8 cellular contexts compared by ENCODE assay signal in genomic region chr17:63827002-63827800, GRCh38. TPM values are rescaled to one million over a fixed set of nuclear protein-coding genes. Genes with fewer than 3 reads are reported as not detected.
DNase-seq lines count a peak whose midpoint lies in the region; ATAC-seq and TF ChIP-seq lines count a peak whose summit lies in the region.

Gene FTSJ3 (minus strand): TSS chr17:63827663. CDS start chr17:63826902, 761 bp downstream.
Gene PSMC5 (plus strand): TSS chr17:63827431. CDS start chr17:63827491, 60 bp downstream.

- H3K27me3 ChIP-seq in adipocyte (replicated peaks; ENCODE audit: control insufficient read depth, insufficient read depth, low read length) (no peaks in the 10 kb centered on the region), heart left ventricle (no peaks in the 10 kb centered on the region)

- H3K4me1 ChIP-seq in adipocyte (ENCODE audit: control insufficient read depth, insufficient read depth, low read length) (peaks cover 25% of the 10 kb centered on the region), heart left ventricle (peaks cover 2 to 39% (median 25%) of the 10 kb centered on the region in 12 donors)

- peaks cover 37% of the 10 kb centered on the region for H3K4me1 Mint-ChIP-seq in type B pancreatic cell (ENCODE audit: unreplicated experiment)

- no peaks in the 10 kb centered on the region for H3K9me3 Mint-ChIP-seq in type B pancreatic cell

- peak within 1 kb of the TSS; percentile 96 for H3K4me3 Mint-ChIP-seq in type B pancreatic cell

- peak within 1 kb of the TSS; percentile 70 for H3K4me3 ChIP-seq in GM12875 (ENCODE audit: low read depth, low read length)
- H3K4me3 ChIP-seq in adipocyte (ENCODE audit: low read length), result peak within 1 kb of the TSS; percentile 96
- peak within 1 kb of the TSS; percentile 63 to 96 (median 86) for H3K4me3 ChIP-seq in heart left ventricle

- H3K27ac ChIP-seq in heart left ventricle, result peak within 1 kb of the TSS; percentile 90 to 98 (median 96)

- ATAC-seq in HG02798 (IDR thresholded peaks at IDR 0.05; ENCODE audit: poor library complexity, unreplicated experiment) (peak; percentile 90), heart left ventricle (peak; percentile 93 to 97 (median 94))

- WGBS in heart left ventricle, 4 donors, result 1% methylated on average over 57 to 58 of the region's 58 CpGs

- DNase-seq in NCI-H1417 treated with DMSO at 0.1 percent for 48 hours (lab: John Stamatoyannopoulos, UW) (peak; percentile 84), SW480 (ENCODE audit: low spot score) (peak; percentile 95), adipocyte (ENCODE audit: low read depth) (peak; percentile 98), heart left ventricle (peak; percentile 96 to 98 (median 97)), pons (ENCODE audit: low spot score) (peak; percentile 98), type B pancreatic cell (ENCODE audit: extremely low spot score, unreplicated experiment) (peak; percentile 92)

- H3K36me3 ChIP-seq in adipocyte (ENCODE audit: control insufficient read depth, insufficient read depth, low read length, severe bottlenecking) (peaks cover 71% of the 10 kb centered on the region), heart left ventricle (peaks cover 0 to 76% (median 68%) of the 10 kb centered on the region in 9 donors)

- H3K36me3 Mint-ChIP-seq in type B pancreatic cell, result peaks cover 42% of the 10 kb centered on the region

- H3K27me3 Mint-ChIP-seq in type B pancreatic cell, result no peaks in the 10 kb centered on the region

- TF ChIP-seq POLR2A in heart left ventricle (IDR thresholded peaks at IDR 0.05), result peak in 1 of 2 donors; percentile 85

- no peaks in the 10 kb centered on the region for H3K9me3 ChIP-seq in adipocyte (ENCODE audit: control insufficient read depth, low read length)
- no peaks in the 10 kb centered on the region for H3K9me3 ChIP-seq in heart left ventricle

- TF ChIP-seq CTCF in GM12875 (IDR thresholded peaks at IDR 0.05; ENCODE audit: borderline replicate concordance, insufficient read depth, low read depth, low read length) (peak; percentile 84), heart left ventricle (IDR thresholded peaks at IDR 0.05) (peak in 10 of 12 donors; percentile 5 to 68 (median 44)), type B pancreatic cell (conservative IDR thresholded peaks at IDR 0.05) (peak; percentile 73)

- peak within 1 kb of the TSS; percentile 100 for H3K27ac Mint-ChIP-seq in type B pancreatic cell

- H3K9ac ChIP-seq in adipocyte (ENCODE audit: low read length), result peak within 1 kb of the TSS; percentile 98

- intact Hi-C loops in heart left ventricle (cut with DNase I), result loop anchor here in 6 of 10 donors (1.0 to 10.0 kb wide), 5 partner anchors 15 to 678 kb away; partner anchors contain the start of genes CCDC47 (in 3 of the 6), DDX42 (in 3 of the 6), SMARCD2 (in 3 of the 6) and CEP95 (in 1 of the 6)

RNA-seq across cellular contexts. Expression of gene FTSJ3, which starts in this region (rescaled TPM):
- total RNA-seq in heart left ventricle, result 10 to 100 TPM; 22.1 to 46.5 (median 25.7) TPM
- 10 to 100 TPM; 12.5 to 44.6 TPM for polyA plus RNA-seq in heart left ventricle
- total RNA-seq in type B pancreatic cell (ENCODE audit: low replicate concordance), result 39.4 and 45.2 TPM in 2 replicates

RNA-seq across cellular contexts. Expression of gene PSMC5, which starts in this region (rescaled TPM):
- total RNA-seq in heart left ventricle (100 to 1,000 TPM in 7 of 9 donors, 10 to 100 TPM in 2; 64.7 to 143 (median 113) TPM), type B pancreatic cell (ENCODE audit: low replicate concordance) (112 and 113 TPM in 2 replicates)
- 100 to 1,000 TPM; 164 to 189 TPM for polyA plus RNA-seq in heart left ventricle

Comparison
In these comparisons a context has a peak if more than half of its experiments do, and no peak if none do; other contexts are left out.
1. Peak in every context shown above with its lines: DNase-seq, ATAC-seq, H3K4me3 ChIP-seq and H3K27ac ChIP-seq.